In genomic region chr14:77122555-77123125, GRCh38 we compare ENCODE assay signal across 12 cellular contexts. TPM values are rescaled to one million over a fixed set of nuclear protein-coding genes. Genes with fewer than 3 reads are reported as not detected.
DNase-seq lines count a peak whose midpoint lies in the region; TF ChIP-seq lines count a peak whose summit lies in the region.
"Had no signal": no experiment of that assay in that cellular context is flagged by ENCODE, and none has a peak within 500 bp of the region (broad histone marks: within the 10 kb centered on the region; RNA-seq: fewer than 3 reads in every experiment).

No MANE protein-coding gene starts in this region.

- TF ChIP-seq EP300 in tibial nerve (IDR thresholded peaks at IDR 0.05) (no peak), esophagus muscularis mucosa (IDR thresholded peaks at IDR 0.05) (no peak)

- H3K27me3 Mint-ChIP-seq in glutamatergic neuron (ENCODE audit: unreplicated experiment) = no peaks in the 10 kb centered on the region
- H3K27me3 Mint-ChIP-seq in activated CD4-positive, alpha-beta T cell treated with anti-CD3 and anti-CD28 coated beads, Interleukin-2, amount 10 ng/mL, durations not matched to agents 7 days and 5 days = peaks cover 24% of the 10 kb centered on the region

- no peak overlapping the region for H3K4me3 Mint-ChIP-seq in glutamatergic neuron (ENCODE audit: unreplicated experiment)
- H3K4me3 Mint-ChIP-seq in activated CD4-positive, alpha-beta T cell treated with anti-CD3 and anti-CD28 coated beads, Interleukin-2, amount 10 ng/mL, durations not matched to agents 7 days and 5 days = no peak overlapping the region
- H3K4me3 Mint-ChIP-seq: T-helper 1 cell treated with Interleukin-12 subunit alpha and Interleukin-12 subunit beta and Interleukin-4 antibody, amounts not matched to agents 30 μg/mL and 1 μg/mL, for 36 hours had no signal

- TF ChIP-seq CTCF in WERI-Rb-1 (IDR thresholded peaks at IDR 0.05; ENCODE audit: low read depth, low read length) = no peak
- TF ChIP-seq CTCF in glutamatergic neuron (IDR thresholded peaks at IDR 0.05; ENCODE audit: partially characterized antibody, unreplicated experiment) = no peak
- TF ChIP-seq CTCF in tibial nerve (IDR thresholded peaks at IDR 0.05) = no peak
- no peak for TF ChIP-seq CTCF in esophagus muscularis mucosa (IDR thresholded peaks at IDR 0.05)

- peaks cover 6% of the 10 kb centered on the region for H3K9me3 Mint-ChIP-seq in glutamatergic neuron (ENCODE audit: unreplicated experiment)
- no peaks in the 10 kb centered on the region for H3K9me3 Mint-ChIP-seq in activated CD4-positive, alpha-beta T cell treated with anti-CD3 and anti-CD28 coated beads, Interleukin-2, amount 10 ng/mL, durations not matched to agents 7 days and 5 days
- H3K9me3 Mint-ChIP-seq: T-helper 1 cell treated with Interleukin-12 subunit alpha and Interleukin-12 subunit beta and Interleukin-4 antibody, amounts not matched to agents 30 μg/mL and 1 μg/mL, for 36 hours had no signal

- no peaks in the 10 kb centered on the region for H3K36me3 Mint-ChIP-seq in glutamatergic neuron (ENCODE audit: unreplicated experiment)
- H3K36me3 Mint-ChIP-seq in activated CD4-positive, alpha-beta T cell treated with anti-CD3 and anti-CD28 coated beads, Interleukin-2, amount 10 ng/mL, durations not matched to agents 7 days and 5 days (ENCODE audit: low read depth) = peaks cover 3% of the 10 kb centered on the region

- H3K27me3 ChIP-seq in WERI-Rb-1 (ENCODE audit: insufficient read depth, low read depth, severe bottlenecking) (no peaks in the 10 kb centered on the region), tibial nerve (peaks cover 0 to 12% of the 10 kb centered on the region in 2 donors), esophagus muscularis mucosa (peaks cover 0 to 15% (median 3%) of the 10 kb centered on the region in 4 donors)

- H3K4me1 ChIP-seq in tibial nerve (peaks cover 0 to 55% (median 39%) of the 10 kb centered on the region in 4 donors), esophagus muscularis mucosa (peaks cover 33 to 56% (median 36%) of the 10 kb centered on the region in 4 donors)

- H3K9me3 ChIP-seq in WERI-Rb-1 (ENCODE audit: severe bottlenecking) (no peaks in the 10 kb centered on the region), tibial nerve (no peaks in the 10 kb centered on the region), esophagus muscularis mucosa (no peaks in the 10 kb centered on the region)

- H3K27ac ChIP-seq in WERI-Rb-1 = peak overlapping the region; percentile 9; the same call in 1 of the 2 replicates
- peak overlapping the region in 3 of 4 donors; percentile 37 to 75 (median 67) for H3K27ac ChIP-seq in tibial nerve
- no peak overlapping the region for H3K27ac ChIP-seq in esophagus muscularis mucosa (replicated peaks in 1 of 4)

- POLR2A ChIA-PET in activated CD4-positive, alpha-beta T cell treated with anti-CD3 and anti-CD28 coated beads, Interleukin-2, amount 10 ng/mL, durations not matched to agents 7 days and 5 days (lab: Charles Lee) = no interaction called here

- H3K4me3 ChIP-seq in WERI-Rb-1 (ENCODE audit: low read depth, low read length) (no peak overlapping the region), tibial nerve (no peak overlapping the region), esophagus muscularis mucosa (no peak overlapping the region)

- peaks cover 43% of the 10 kb centered on the region for H3K4me1 Mint-ChIP-seq in glutamatergic neuron (ENCODE audit: low read depth, unreplicated experiment)
- peaks cover 42% of the 10 kb centered on the region for H3K4me1 Mint-ChIP-seq in activated CD4-positive, alpha-beta T cell treated with anti-CD3 and anti-CD28 coated beads, Interleukin-2, amount 10 ng/mL, durations not matched to agents 7 days and 5 days

- DNase-seq in DMS 273 (lab: John Stamatoyannopoulos, UW; ENCODE audit: unreplicated experiment) = peak; percentile 67
- no peak for DNase-seq in DMS 273 treated with DMSO at 0.1 percent for 48 hours (lab: John Stamatoyannopoulos, UW)
- DNase-seq in WERI-Rb-1 = peak; percentile 35
- no peak for DNase-seq in glutamatergic neuron
- DNase-seq in tibial nerve (ENCODE audit: low spot score in 2 of 2) = no peak
- no peak for DNase-seq in stimulated activated CD4-positive, alpha-beta T cell treated with anti-CD3 and anti-CD28 coated beads, Interleukin-2, amount 100 ng/mL, for 24 hours
- no peak for DNase-seq in esophagus muscularis mucosa (ENCODE audit: extremely low spot score)
- no peak for DNase-seq in activated CD4-positive, alpha-beta T cell treated with anti-CD3 and anti-CD28 coated beads, Interleukin-2, amount 10 ng/mL, durations not matched to agents 7 days and 5 days
- DNase-seq: 8988T; activated CD8-positive, alpha-beta memory T cell treated with anti-CD3 and anti-CD28 coated beads for 24 hours had no signal

- intact Hi-C loops in esophagus muscularis mucosa (cut with DNase I) = no loop called here

- peak overlapping the region; percentile 12 for H3K27ac Mint-ChIP-seq in glutamatergic neuron (ENCODE audit: unreplicated experiment)
- no peak overlapping the region for H3K27ac Mint-ChIP-seq in activated CD4-positive, alpha-beta T cell treated with anti-CD3 and anti-CD28 coated beads, Interleukin-2, amount 10 ng/mL, durations not matched to agents 7 days and 5 days

- no peak for TF ChIP-seq POLR2A in tibial nerve (IDR thresholded peaks at IDR 0.05)
- TF ChIP-seq POLR2A in esophagus muscularis mucosa (IDR thresholded peaks at IDR 0.05; ENCODE audit: low read depth) = no peak

- H3K36me3 ChIP-seq in WERI-Rb-1 (no peaks in the 10 kb centered on the region), tibial nerve (peaks cover 0 to 24% (median 0%) of the 10 kb centered on the region in 3 donors), esophagus muscularis mucosa (peaks cover 0 to 29% (median 9%) of the 10 kb centered on the region in 4 donors)

- WGBS in tibial nerve, 2 donors = 75 to 81% methylated on average over 5 to 6 of the region's 6 CpGs
- WGBS in esophagus muscularis mucosa = 96% methylated on average over 6 of the region's 6 CpGs

- CTCF ChIA-PET in activated CD4-positive, alpha-beta T cell treated with anti-CD3 and anti-CD28 coated beads, Interleukin-2, amount 10 ng/mL, durations not matched to agents 7 days and 5 days (lab: Charles Lee) = no interaction called here

RNA-seq across cellular contexts. Expression of gene ZDHHC22, which starts 19.0 kb away (rescaled TPM):
- total RNA-seq in glutamatergic neuron (ENCODE audit: unreplicated experiment) (77.3 TPM), tibial nerve (not detected), esophagus muscularis mucosa (under 1 TPM in 1 of 4 donors, not detected in 3; 0.13 TPM)
- not detected for total RNA-seq in activated CD4-positive, alpha-beta T cell treated with anti-CD3 and anti-CD28 coated beads, Interleukin-2, amount 10 ng/mL, durations not matched to agents 7 days and 5 days
- total RNA-seq: sciatic nerve had no signal

RNA-seq across cellular contexts. Expression of gene CIPC, which starts 24.6 kb away (rescaled TPM):
- total RNA-seq in glutamatergic neuron (ENCODE audit: unreplicated experiment) = 22.3 TPM
- 10 to 100 TPM; 38.1 to 76.7 (median 41.5) TPM for total RNA-seq in tibial nerve
- total RNA-seq in esophagus muscularis mucosa = 10 to 100 TPM; 37.1 to 63.0 (median 46.5) TPM
- total RNA-seq in activated CD4-positive, alpha-beta T cell treated with anti-CD3 and anti-CD28 coated beads, Interleukin-2, amount 10 ng/mL, durations not matched to agents 7 days and 5 days = 10 to 100 TPM; 14.4 to 15.1 TPM

RNA-seq across cellular contexts. Expression of gene TMEM63C, which starts 59.0 kb away (rescaled TPM):
- total RNA-seq in glutamatergic neuron (ENCODE audit: unreplicated experiment) (39.9 TPM), tibial nerve (not detected), esophagus muscularis mucosa (1 to 10 TPM in 2 of 4 donors, under 1 TPM in 2; 0.83 to 5.0 (median 1.1) TPM)
- under 1 TPM; 0.29 to 0.45 TPM for total RNA-seq in activated CD4-positive, alpha-beta T cell treated with anti-CD3 and anti-CD28 coated beads, Interleukin-2, amount 10 ng/mL, durations not matched to agents 7 days and 5 days
- total RNA-seq: sciatic nerve had no signal

Comparison
In these comparisons a context has a peak if more than half of its experiments do, and no peak if none do; other contexts are left out.
1. DNase-seq: peak in DMS 273 (single experiment) and WERI-Rb-1 (single experiment); none in DMS 273 treated with DMSO at 0.1 percent for 48 hours (single experiment), glutamatergic neuron (single experiment), tibial nerve (0 of 2), stimulated activated CD4-positive, alpha-beta T cell treated with anti-CD3 and anti-CD28 coated beads, Interleukin-2, amount 100 ng/mL, for 24 hours (0 of 2), esophagus muscularis mucosa (single experiment) and activated CD4-positive, alpha-beta T cell treated with anti-CD3 and anti-CD28 coated beads, Interleukin-2, amount 10 ng/mL, durations not matched to agents 7 days and 5 days (single experiment).
2. H3K27ac ChIP-seq: peak in WERI-Rb-1 (single experiment) and tibial nerve (3 of 4); none in esophagus muscularis mucosa (0 of 4).
3. RNA of gene ZDHHC22, which starts 19.0 kb away (total RNA-seq): 77.3 TPM in glutamatergic neuron (single experiment); not detected in tibial nerve, 0.13 TPM in esophagus muscularis mucosa and not detected in activated CD4-positive, alpha-beta T cell treated with anti-CD3 and anti-CD28 coated beads, Interleukin-2, amount 10 ng/mL, durations not matched to agents 7 days and 5 days; every median in the first group is over 10 times any median in the second.